ENCODE assay signal across 1 cellular context in genomic region chr10:11636761-11637166, GRCh38.
TF ChIP-seq lines count a peak whose summit lies in the region.

No MANE protein-coding gene starts in this region.

TF ChIP-seq in K562, 482 proteins besides CTCF, POLR2A, EP300 and RAD21:
- TF ChIP-seq CHD7 (IDR thresholded peaks at IDR 0.05; ENCODE audit: low read depth, low read length) (no peak), MEF2A (IDR thresholded peaks at IDR 0.05; ENCODE audit: control insufficient read depth, low read depth, low read length) (no peak), TEAD4 (IDR thresholded peaks at IDR 0.05; ENCODE audit: low read length) (no peak), TEAD4 (CRISPR knock-in tag; IDR thresholded peaks at IDR 0.05; ENCODE audit: borderline replicate concordance) (no peak), ETS2 (tag; IDR thresholded peaks at IDR 0.05; ENCODE audit: borderline replicate concordance, poor library complexity, severe bottlenecking) (no peak), HES1 (IDR thresholded peaks at IDR 0.05; ENCODE audit: low read depth) (no peak), MEIS2 (IDR thresholded peaks at IDR 0.05; ENCODE audit: partially characterized antibody) (peak; percentile 18)
TF ChIP-seq in K562: peak in this region for 1.
